Comparison of ENCODE assay signal across 1 cellular context in genomic region chr19:2619076-2619475, GRCh38.
TF ChIP-seq lines count a peak whose summit lies in the region.

No MANE protein-coding gene starts in this region.

TF ChIP-seq in K562, 482 proteins besides CTCF, POLR2A, EP300 and RAD21 (continued from another document and continues in another):
- TF ChIP-seq, protein P1, sequence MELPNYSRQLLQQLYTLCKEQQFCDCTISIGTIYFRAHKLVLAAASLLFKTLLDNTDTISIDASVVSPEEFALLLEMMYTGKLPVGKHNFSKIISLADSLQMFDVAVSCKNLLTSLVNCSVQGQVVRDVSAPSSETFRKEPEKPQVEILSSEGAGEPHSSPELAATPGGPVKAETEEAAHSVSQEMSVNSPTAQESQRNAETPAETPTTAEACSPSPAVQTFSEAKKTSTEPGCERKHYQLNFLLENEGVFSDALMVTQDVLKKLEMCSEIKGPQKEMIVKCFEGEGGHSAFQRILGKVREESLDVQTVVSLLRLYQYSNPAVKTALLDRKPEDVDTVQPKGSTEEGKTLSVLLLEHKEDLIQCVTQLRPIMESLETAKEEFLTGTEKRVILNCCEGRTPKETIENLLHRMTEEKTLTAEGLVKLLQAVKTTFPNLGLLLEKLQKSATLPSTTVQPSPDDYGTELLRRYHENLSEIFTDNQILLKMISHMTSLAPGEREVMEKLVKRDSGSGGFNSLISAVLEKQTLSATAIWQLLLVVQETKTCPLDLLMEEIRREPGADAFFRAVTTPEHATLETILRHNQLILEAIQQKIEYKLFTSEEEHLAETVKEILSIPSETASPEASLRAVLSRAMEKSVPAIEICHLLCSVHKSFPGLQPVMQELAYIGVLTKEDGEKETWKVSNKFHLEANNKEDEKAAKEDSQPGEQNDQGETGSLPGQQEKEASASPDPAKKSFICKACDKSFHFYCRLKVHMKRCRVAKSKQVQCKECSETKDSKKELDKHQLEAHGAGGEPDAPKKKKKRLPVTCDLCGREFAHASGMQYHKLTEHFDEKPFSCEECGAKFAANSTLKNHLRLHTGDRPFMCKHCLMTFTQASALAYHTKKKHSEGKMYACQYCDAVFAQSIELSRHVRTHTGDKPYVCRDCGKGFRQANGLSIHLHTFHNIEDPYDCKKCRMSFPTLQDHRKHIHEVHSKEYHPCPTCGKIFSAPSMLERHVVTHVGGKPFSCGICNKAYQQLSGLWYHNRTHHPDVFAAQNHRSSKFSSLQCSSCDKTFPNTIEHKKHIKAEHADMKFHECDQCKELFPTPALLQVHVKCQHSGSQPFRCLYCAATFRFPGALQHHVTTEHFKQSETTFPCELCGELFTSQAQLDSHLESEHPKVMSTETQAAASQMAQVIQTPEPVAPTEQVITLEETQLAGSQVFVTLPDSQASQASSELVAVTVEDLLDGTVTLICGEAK (IDR thresholded peaks at IDR 0.05): peak; percentile 99
- TF ChIP-seq, protein P1 (CRISPR knock-in tag; IDR thresholded peaks at IDR 0.05): peak; percentile 99
- TF ChIP-seq MAFG (tag; conservative IDR thresholded peaks at IDR 0.05) (peak; percentile 42; the same call in 1 of the 2 replicates), NCOR1 (IDR thresholded peaks at IDR 0.05) (no peak), SIN3A (IDR thresholded peaks at IDR 0.05; ENCODE audit: borderline replicate concordance in 2 of 2, control insufficient read depth in 1 of 2, low read depth in 2 of 2, low read length in 2 of 2) (no peak), MCM2 (IDR thresholded peaks at IDR 0.05; ENCODE audit: low read depth) (no peak), ZNF175 (CRISPR knock-in tag; IDR thresholded peaks at IDR 0.05; ENCODE audit: low read depth) (no peak), ZNF511 (CRISPR knock-in tag; IDR thresholded peaks at IDR 0.05) (no peak), BDP1 (IDR thresholded peaks at IDR 0.05; ENCODE audit: insufficient read depth, insufficient read length) (no peak), HDAC3 (IDR thresholded peaks at IDR 0.05; ENCODE audit: borderline replicate concordance, partially characterized antibody) (no peak), ZNF274 (IDR thresholded peaks at IDR 0.05; ENCODE audit: borderline replicate concordance, low read depth, low read length) (no peak), NKRF (IDR thresholded peaks at IDR 0.05; ENCODE audit: borderline replicate concordance) (no peak), FOS (IDR thresholded peaks at IDR 0.05; ENCODE audit: extremely low read depth, insufficient read length) (no peak), U2AF1 (optimal IDR thresholded peaks at IDR 0.05; ENCODE audit: low read depth, low read length) (no peak), C11orf30 (IDR thresholded peaks at IDR 0.05; ENCODE audit: low read depth) (peak; percentile 55; the same call in 1 of the 2 replicates), ZNF586 (CRISPR knock-in tag; conservative IDR thresholded peaks at IDR 0.05) (no peak), XRCC4 (IDR thresholded peaks at IDR 0.05; ENCODE audit: extremely low read depth, insufficient read depth, insufficient read length) (no peak), ZNF3 (CRISPR knock-in tag; IDR thresholded peaks at IDR 0.05) (no peak), SP1 (CRISPR knock-in tag; IDR thresholded peaks at IDR 0.05) (peak; percentile 92), SRSF7 (optimal IDR thresholded peaks at IDR 0.05; ENCODE audit: low read depth, low read length) (no peak), ZNF830 (CRISPR knock-in tag; IDR thresholded peaks at IDR 0.05) (no peak), TCF7 (IDR thresholded peaks at IDR 0.05; ENCODE audit: borderline replicate concordance) (no peak), MBD2 (IDR thresholded peaks at IDR 0.05; ENCODE audit: borderline replicate concordance, low read depth) (no peak), NFIC (IDR thresholded peaks at IDR 0.05) (no peak), ZNF134 (CRISPR knock-in tag; conservative IDR thresholded peaks at IDR 0.05) (no peak), FOXK2 (conservative IDR thresholded peaks at IDR 0.05 in 1 of 2, IDR thresholded peaks at IDR 0.05 in 1 of 2; ENCODE audit: low read depth in 2 of 2) (peak; percentile 87), FOXP1 (CRISPR knock-in tag; IDR thresholded peaks at IDR 0.05) (no peak), SPI1 (IDR thresholded peaks at IDR 0.05; ENCODE audit: borderline replicate concordance, low read depth, low read length) (no peak), FOXA3 (CRISPR knock-in tag; conservative IDR thresholded peaks at IDR 0.05 in 1 of 2, IDR thresholded peaks at IDR 0.05 in 1 of 2) (peak in 1 of 2 experiments; percentile 31; a peak in 1 of 4 replicates), ZNF76 (CRISPR knock-in tag; IDR thresholded peaks at IDR 0.05; ENCODE audit: borderline replicate concordance) (no peak), DACH1 (IDR thresholded peaks at IDR 0.05; ENCODE audit: partially characterized antibody) (no peak), MAFK (IDR thresholded peaks at IDR 0.05; ENCODE audit: low read length) (peak; percentile 51; the same call in 1 of the 2 replicates)
- TF ChIP-seq, protein P2, sequence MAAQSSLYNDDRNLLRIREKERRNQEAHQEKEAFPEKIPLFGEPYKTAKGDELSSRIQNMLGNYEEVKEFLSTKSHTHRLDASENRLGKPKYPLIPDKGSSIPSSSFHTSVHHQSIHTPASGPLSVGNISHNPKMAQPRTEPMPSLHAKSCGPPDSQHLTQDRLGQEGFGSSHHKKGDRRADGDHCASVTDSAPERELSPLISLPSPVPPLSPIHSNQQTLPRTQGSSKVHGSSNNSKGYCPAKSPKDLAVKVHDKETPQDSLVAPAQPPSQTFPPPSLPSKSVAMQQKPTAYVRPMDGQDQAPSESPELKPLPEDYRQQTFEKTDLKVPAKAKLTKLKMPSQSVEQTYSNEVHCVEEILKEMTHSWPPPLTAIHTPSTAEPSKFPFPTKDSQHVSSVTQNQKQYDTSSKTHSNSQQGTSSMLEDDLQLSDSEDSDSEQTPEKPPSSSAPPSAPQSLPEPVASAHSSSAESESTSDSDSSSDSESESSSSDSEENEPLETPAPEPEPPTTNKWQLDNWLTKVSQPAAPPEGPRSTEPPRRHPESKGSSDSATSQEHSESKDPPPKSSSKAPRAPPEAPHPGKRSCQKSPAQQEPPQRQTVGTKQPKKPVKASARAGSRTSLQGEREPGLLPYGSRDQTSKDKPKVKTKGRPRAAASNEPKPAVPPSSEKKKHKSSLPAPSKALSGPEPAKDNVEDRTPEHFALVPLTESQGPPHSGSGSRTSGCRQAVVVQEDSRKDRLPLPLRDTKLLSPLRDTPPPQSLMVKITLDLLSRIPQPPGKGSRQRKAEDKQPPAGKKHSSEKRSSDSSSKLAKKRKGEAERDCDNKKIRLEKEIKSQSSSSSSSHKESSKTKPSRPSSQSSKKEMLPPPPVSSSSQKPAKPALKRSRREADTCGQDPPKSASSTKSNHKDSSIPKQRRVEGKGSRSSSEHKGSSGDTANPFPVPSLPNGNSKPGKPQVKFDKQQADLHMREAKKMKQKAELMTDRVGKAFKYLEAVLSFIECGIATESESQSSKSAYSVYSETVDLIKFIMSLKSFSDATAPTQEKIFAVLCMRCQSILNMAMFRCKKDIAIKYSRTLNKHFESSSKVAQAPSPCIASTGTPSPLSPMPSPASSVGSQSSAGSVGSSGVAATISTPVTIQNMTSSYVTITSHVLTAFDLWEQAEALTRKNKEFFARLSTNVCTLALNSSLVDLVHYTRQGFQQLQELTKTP (IDR thresholded peaks at IDR 0.05; ENCODE audit: low read depth in 1 of 2, partially characterized antibody in 2 of 2): no peak
- TF ChIP-seq, protein P3, sequence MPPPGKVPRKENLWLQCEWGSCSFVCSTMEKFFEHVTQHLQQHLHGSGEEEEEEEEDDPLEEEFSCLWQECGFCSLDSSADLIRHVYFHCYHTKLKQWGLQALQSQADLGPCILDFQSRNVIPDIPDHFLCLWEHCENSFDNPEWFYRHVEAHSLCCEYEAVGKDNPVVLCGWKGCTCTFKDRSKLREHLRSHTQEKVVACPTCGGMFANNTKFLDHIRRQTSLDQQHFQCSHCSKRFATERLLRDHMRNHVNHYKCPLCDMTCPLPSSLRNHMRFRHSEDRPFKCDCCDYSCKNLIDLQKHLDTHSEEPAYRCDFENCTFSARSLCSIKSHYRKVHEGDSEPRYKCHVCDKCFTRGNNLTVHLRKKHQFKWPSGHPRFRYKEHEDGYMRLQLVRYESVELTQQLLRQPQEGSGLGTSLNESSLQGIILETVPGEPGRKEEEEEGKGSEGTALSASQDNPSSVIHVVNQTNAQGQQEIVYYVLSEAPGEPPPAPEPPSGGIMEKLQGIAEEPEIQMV (tag; conservative IDR thresholded peaks at IDR 0.05; ENCODE audit: low read depth): no peak
- TF ChIP-seq, protein P4, sequence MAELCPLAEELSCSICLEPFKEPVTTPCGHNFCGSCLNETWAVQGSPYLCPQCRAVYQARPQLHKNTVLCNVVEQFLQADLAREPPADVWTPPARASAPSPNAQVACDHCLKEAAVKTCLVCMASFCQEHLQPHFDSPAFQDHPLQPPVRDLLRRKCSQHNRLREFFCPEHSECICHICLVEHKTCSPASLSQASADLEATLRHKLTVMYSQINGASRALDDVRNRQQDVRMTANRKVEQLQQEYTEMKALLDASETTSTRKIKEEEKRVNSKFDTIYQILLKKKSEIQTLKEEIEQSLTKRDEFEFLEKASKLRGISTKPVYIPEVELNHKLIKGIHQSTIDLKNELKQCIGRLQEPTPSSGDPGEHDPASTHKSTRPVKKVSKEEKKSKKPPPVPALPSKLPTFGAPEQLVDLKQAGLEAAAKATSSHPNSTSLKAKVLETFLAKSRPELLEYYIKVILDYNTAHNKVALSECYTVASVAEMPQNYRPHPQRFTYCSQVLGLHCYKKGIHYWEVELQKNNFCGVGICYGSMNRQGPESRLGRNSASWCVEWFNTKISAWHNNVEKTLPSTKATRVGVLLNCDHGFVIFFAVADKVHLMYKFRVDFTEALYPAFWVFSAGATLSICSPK (IDR thresholded peaks at IDR 0.05; ENCODE audit: borderline replicate concordance): no peak
- TF ChIP-seq, protein P5, sequence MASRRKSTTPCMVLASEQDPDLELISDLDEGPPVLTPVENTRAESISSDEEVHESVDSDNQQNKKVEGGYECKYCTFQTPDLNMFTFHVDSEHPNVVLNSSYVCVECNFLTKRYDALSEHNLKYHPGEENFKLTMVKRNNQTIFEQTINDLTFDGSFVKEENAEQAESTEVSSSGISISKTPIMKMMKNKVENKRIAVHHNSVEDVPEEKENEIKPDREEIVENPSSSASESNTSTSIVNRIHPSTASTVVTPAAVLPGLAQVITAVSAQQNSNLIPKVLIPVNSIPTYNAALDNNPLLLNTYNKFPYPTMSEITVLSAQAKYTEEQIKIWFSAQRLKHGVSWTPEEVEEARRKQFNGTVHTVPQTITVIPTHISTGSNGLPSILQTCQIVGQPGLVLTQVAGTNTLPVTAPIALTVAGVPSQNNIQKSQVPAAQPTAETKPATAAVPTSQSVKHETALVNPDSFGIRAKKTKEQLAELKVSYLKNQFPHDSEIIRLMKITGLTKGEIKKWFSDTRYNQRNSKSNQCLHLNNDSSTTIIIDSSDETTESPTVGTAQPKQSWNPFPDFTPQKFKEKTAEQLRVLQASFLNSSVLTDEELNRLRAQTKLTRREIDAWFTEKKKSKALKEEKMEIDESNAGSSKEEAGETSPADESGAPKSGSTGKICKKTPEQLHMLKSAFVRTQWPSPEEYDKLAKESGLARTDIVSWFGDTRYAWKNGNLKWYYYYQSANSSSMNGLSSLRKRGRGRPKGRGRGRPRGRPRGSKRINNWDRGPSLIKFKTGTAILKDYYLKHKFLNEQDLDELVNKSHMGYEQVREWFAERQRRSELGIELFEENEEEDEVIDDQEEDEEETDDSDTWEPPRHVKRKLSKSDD (conservative IDR thresholded peaks at IDR 0.05; ENCODE audit: low read length): no peak
